Comparison of ENCODE assay signal across 8 cellular contexts in the genomic region with DNA sequence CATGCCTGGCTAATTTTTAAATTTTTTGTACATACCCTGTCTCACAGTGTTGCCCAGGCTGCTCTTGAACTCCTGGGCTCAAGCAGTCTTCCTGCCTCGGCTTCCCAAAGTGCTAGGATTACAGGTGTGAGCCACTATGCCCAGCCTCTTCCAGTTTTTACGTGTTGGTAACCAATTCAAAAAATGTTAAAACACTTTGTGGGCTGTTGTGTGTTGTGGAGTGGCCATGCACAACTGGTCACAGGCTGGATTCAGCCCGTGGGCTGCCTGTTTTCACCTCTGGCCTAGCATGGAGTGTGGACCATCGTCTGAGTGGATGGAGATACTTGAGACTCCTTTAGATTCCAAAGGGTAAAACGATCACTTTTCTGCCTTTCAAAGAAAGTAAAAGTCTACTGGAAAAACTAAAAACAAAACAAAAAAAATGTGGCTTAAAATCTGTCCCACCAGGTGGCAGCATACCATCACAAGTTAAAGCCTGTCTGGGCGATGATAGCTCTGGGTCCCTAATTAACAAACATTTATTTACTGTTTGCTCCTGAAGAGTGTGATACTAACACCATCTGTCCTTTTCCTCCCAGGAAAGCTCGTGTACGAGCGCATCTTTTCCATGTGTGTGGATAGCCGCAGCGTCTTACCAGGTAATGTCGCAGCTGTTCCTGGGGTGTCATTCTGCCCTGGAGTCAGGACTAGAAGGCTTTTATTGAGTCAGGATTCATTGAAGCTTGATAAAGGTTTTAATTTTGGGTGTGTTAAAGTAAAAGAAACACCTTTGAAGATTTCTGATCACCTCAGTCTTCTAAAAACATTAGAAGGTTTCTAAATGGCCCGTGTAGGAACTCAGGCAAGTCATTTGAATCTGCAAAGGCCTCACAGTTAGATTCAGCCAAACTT. TPM values are rescaled to one million over a fixed set of nuclear protein-coding genes. Genes with fewer than 3 reads are reported as not detected.
A peak's percentile ranks its signal among the peaks of the same experiment; 100 is the strongest.
DNase-seq lines count a peak whose midpoint lies in the region; ATAC-seq and TF ChIP-seq lines count a peak whose summit lies in the region.

No MANE protein-coding gene starts in this region.

- TF ChIP-seq CTCF in fibroblast of villous mesenchyme (IDR thresholded peaks at IDR 0.05; ENCODE audit: insufficient read depth, low read depth, low read length) (peak; percentile 59), psoas muscle (IDR thresholded peaks at IDR 0.05) (peak; percentile 65)

- no peak overlapping the region for H3K4me3 Mint-ChIP-seq in activated CD4-positive, alpha-beta T cell treated with anti-CD3 and anti-CD28 coated beads, Interleukin-2, amount 10 ng/mL, durations not matched to agents 24 days and 14 days

- H3K9me3 ChIP-seq in psoas muscle: no peaks in the 10 kb centered on the region

- H3K27ac ChIP-seq in psoas muscle: no peak overlapping the region

- H3K9me3 Mint-ChIP-seq in activated CD4-positive, alpha-beta T cell treated with anti-CD3 and anti-CD28 coated beads, Interleukin-2, amount 10 ng/mL, durations not matched to agents 24 days and 14 days: no peaks in the 10 kb centered on the region

- H3K27ac Mint-ChIP-seq in activated CD4-positive, alpha-beta T cell treated with anti-CD3 and anti-CD28 coated beads, Interleukin-2, amount 10 ng/mL, durations not matched to agents 24 days and 14 days: no peak overlapping the region

- H3K4me1 Mint-ChIP-seq in activated CD4-positive, alpha-beta T cell treated with anti-CD3 and anti-CD28 coated beads, Interleukin-2, amount 10 ng/mL, durations not matched to agents 24 days and 14 days: no peaks in the 10 kb centered on the region

- peak in 1 of 4 donors; percentile 69 for ATAC-seq in psoas muscle
- no peak for ATAC-seq in HG03175 (IDR thresholded peaks at IDR 0.05; ENCODE audit: unreplicated experiment)

- H3K4me3 ChIP-seq in fibroblast of villous mesenchyme (ENCODE audit: low read depth, low read length): no peak overlapping the region
- H3K4me3 ChIP-seq in psoas muscle: no peak overlapping the region

- peak in 2 of 3 donors; percentile 7 to 15 for DNase-seq in stimulated activated CD4-positive, alpha-beta T cell treated with anti-CD3 and anti-CD28 coated beads, Interleukin-12 subunit alpha, Interleukin-12 subunit beta, amount 100 ng/mL, for 48 hours (ENCODE audit: low read depth in 2 of 3, low spot score in 1 of 3)
- no peak for DNase-seq in stimulated activated CD4-positive, alpha-beta T cell treated with anti-CD3 and anti-CD28 coated beads, Interleukin-12 subunit alpha, Interleukin-12 subunit beta, amount 100 ng/mL, for 4 hours
- DNase-seq in NCI-H146 (lab: John Stamatoyannopoulos, UW) (peak; percentile 36), fibroblast of villous mesenchyme (ENCODE audit: low read depth) (peak; percentile 65), psoas muscle (no peak), NCI-H128 (lab: John Stamatoyannopoulos, UW; ENCODE audit: unreplicated experiment) (no peak)
- peak; percentile 80 for DNase-seq in activated CD4-positive, alpha-beta T cell treated with anti-CD3 and anti-CD28 coated beads, Interleukin-2, amount 10 ng/mL, durations not matched to agents 24 days and 14 days

- 56 to 60% (median 58%) methylated on average over 13 of the region's 13 CpGs for WGBS in psoas muscle, 3 donors

- peaks cover 26% of the 10 kb centered on the region for H3K36me3 Mint-ChIP-seq in activated CD4-positive, alpha-beta T cell treated with anti-CD3 and anti-CD28 coated beads, Interleukin-2, amount 10 ng/mL, durations not matched to agents 24 days and 14 days (ENCODE audit: low read depth)

- no peaks in the 10 kb centered on the region for H3K27me3 ChIP-seq in psoas muscle (ENCODE audit: insufficient read depth in 3 of 3, low read length in 2 of 3)

- no peaks in the 10 kb centered on the region for H3K27me3 Mint-ChIP-seq in activated CD4-positive, alpha-beta T cell treated with anti-CD3 and anti-CD28 coated beads, Interleukin-2, amount 10 ng/mL, durations not matched to agents 24 days and 14 days

- intact Hi-C loops in activated CD4-positive, alpha-beta T cell treated with anti-CD3 and anti-CD28 coated beads, Interleukin-2, amount 10 ng/mL, durations not matched to agents 24 days and 14 days (cut with micrococcal nuclease): loop anchor here (1.0 kb wide), 1 partner anchor 285 kb away; no protein-coding TSS in a partner anchor
- intact Hi-C loops in psoas muscle (cut with DNase I): loop anchor here in 1 of 2 donors (2.0 kb wide), 1 partner anchor 285 kb away; no protein-coding TSS in a partner anchor

- peaks cover 0 to 50% of the 10 kb centered on the region in 2 donors for H3K36me3 ChIP-seq in psoas muscle (ENCODE audit: insufficient read depth in 1 of 2, low read depth in 1 of 2)

- H3K4me1 ChIP-seq in psoas muscle: peaks cover 17% of the 10 kb centered on the region

RNA-seq across cellular contexts. Expression of a gene that starts 45.8 kb away (rescaled TPM):
- 37.8 and 41.9 TPM in 2 replicates for total RNA-seq in activated CD4-positive, alpha-beta T cell treated with anti-CD3 and anti-CD28 coated beads, Interleukin-2, amount 10 ng/mL, durations not matched to agents 24 days and 14 days
- total RNA-seq in fibroblast of villous mesenchyme (65.1 and 67.4 TPM in 2 replicates), psoas muscle (10 to 100 TPM; 27.8 to 34.6 (median 32.4) TPM)
- polyA plus RNA-seq in psoas muscle: 10 to 100 TPM; 12.6 to 20.2 (median 13.6) TPM

Comparison
In these comparisons a context has a peak if more than half of its experiments do, and no peak if none do; other contexts are left out.
1. DNase-seq: peak in stimulated activated CD4-positive, alpha-beta T cell treated with anti-CD3 and anti-CD28 coated beads, Interleukin-12 subunit alpha, Interleukin-12 subunit beta, amount 100 ng/mL, for 48 hours (2 of 3), NCI-H146 (single experiment), activated CD4-positive, alpha-beta T cell treated with anti-CD3 and anti-CD28 coated beads, Interleukin-2, amount 10 ng/mL, durations not matched to agents 24 days and 14 days (single experiment) and fibroblast of villous mesenchyme (single experiment); none in stimulated activated CD4-positive, alpha-beta T cell treated with anti-CD3 and anti-CD28 coated beads, Interleukin-12 subunit alpha, Interleukin-12 subunit beta, amount 100 ng/mL, for 4 hours (single experiment), psoas muscle (0 of 2) and NCI-H128 (single experiment).